ENCODE assay signal across 7 cellular contexts in the genomic region with DNA sequence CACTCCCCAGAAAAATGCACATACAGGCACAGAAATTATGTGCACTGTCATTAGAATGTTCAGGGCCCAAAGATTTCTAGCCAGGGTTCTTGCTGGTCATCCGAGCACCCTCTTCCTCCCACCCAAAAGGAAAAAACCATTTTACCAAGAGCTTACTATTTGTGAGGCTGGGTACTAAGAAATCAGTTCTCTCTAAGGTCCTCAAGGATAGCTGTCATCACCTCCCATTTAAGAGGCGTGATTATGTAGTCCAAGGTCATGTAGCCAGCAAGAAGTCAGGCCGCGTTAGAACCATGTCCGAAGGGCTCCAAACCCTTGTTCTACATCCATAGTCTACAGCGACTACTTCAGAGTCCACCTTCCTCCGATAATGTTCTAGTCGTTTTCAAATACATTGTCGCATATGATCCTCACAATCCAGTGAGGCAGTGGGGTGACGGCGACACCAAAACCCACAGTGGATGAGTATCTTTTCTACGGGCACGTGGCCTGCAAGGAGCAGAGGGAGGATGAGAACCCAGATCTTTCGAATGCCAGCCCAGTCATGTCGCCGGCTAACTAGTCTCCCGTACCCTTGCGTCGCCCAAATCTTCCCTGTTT. TPM values are rescaled to one million over a fixed set of nuclear protein-coding genes. Genes with fewer than 3 reads are reported as not detected.
A peak's percentile ranks its signal among the peaks of the same experiment; 100 is the strongest.
DNase-seq lines count a peak whose midpoint lies in the region; ATAC-seq and TF ChIP-seq lines count a peak whose summit lies in the region.

No MANE protein-coding gene starts in this region.

- no peak for TF ChIP-seq CTCF in Loucy (conservative IDR thresholded peaks at IDR 0.05; ENCODE audit: low read length)
- no peak for TF ChIP-seq CTCF in glutamatergic neuron (IDR thresholded peaks at IDR 0.05; ENCODE audit: partially characterized antibody, unreplicated experiment)
- TF ChIP-seq CTCF in prostate gland (IDR thresholded peaks at IDR 0.05) = no peak

- H3K9ac ChIP-seq in Loucy (ENCODE audit: low read depth, low read length, poor library complexity, severe bottlenecking) = peak overlapping the region; percentile 94

- H3K9me3 ChIP-seq in Loucy (ENCODE audit: insufficient read depth, low read depth, low read length) = no peaks in the 10 kb centered on the region
- no peaks in the 10 kb centered on the region for H3K9me3 ChIP-seq in prostate gland

- peaks cover 6% of the 10 kb centered on the region for H3K27me3 Mint-ChIP-seq in glutamatergic neuron (ENCODE audit: unreplicated experiment)

- H3K27me3 ChIP-seq in H7 (ENCODE audit: control insufficient read depth, insufficient read depth, low read length) (no peaks in the 10 kb centered on the region), Loucy (ENCODE audit: insufficient read depth, low read length, poor library complexity, severe bottlenecking) (no peaks in the 10 kb centered on the region), prostate gland (replicated peaks; ENCODE audit: insufficient read depth) (no peaks in the 10 kb centered on the region)

- no peak for TF ChIP-seq POLR2A in prostate gland (IDR thresholded peaks at IDR 0.05)

- peaks cover 54% of the 10 kb centered on the region for H3K79me2 ChIP-seq in Loucy (ENCODE audit: insufficient read depth, low read length)

- intact Hi-C loops in prostate gland (cut with DNase I) = loop anchor here (5.0 kb wide), 2 partner anchors 154 to 209 kb away; a partner anchor contains a TSS

- H3K4me1 ChIP-seq in Loucy (ENCODE audit: insufficient read depth, low read length, poor library complexity, severe bottlenecking) (peaks cover 31% of the 10 kb centered on the region), prostate gland (replicated peaks) (no peaks in the 10 kb centered on the region)

- no peaks in the 10 kb centered on the region for H3K9me2 ChIP-seq in Loucy (replicated peaks; ENCODE audit: low read depth, low read length)

- peaks cover 9% of the 10 kb centered on the region for H3K9me3 Mint-ChIP-seq in glutamatergic neuron (ENCODE audit: unreplicated experiment)

- H3K4me3 ChIP-seq in H7 (ENCODE audit: insufficient read depth, low read depth, low read length) (peak overlapping the region; percentile 96), Loucy (ENCODE audit: low read length, poor library complexity, severe bottlenecking) (peak overlapping the region; percentile 96), prostate gland (peak overlapping the region; percentile 61 to 65)

- no peaks in the 10 kb centered on the region for H3F3A ChIP-seq in Loucy (ENCODE audit: low read depth)

- H3K36me3 ChIP-seq in H7 (replicated peaks; ENCODE audit: control insufficient read depth, insufficient read depth, low read length) (peaks cover 25% of the 10 kb centered on the region), Loucy (ENCODE audit: insufficient read depth, low read length) (peaks cover 36% of the 10 kb centered on the region), prostate gland (peaks cover 0 to 11% of the 10 kb centered on the region in 2 donors)

- H2AFZ ChIP-seq in Loucy (ENCODE audit: low read length) = peak overlapping the region; percentile 69

- peak overlapping the region; percentile 64 to 78 for H3K27ac ChIP-seq in prostate gland

- peak overlapping the region; percentile 78 for H3K4me2 ChIP-seq in Loucy (ENCODE audit: low read depth, low read length, poor library complexity, severe bottlenecking)

- peak; percentile 50 for ATAC-seq in GM18498 (IDR thresholded peaks at IDR 0.05; ENCODE audit: unreplicated experiment)

- DNase-seq in H7 = no peak
- DNase-seq in activated T-cell treated with anti-CD3 and anti-CD28 coated beads, Interleukin-2, amount 50 U/mL, for 48 hours = peak; percentile 68 to 70
- peak; percentile 17 for DNase-seq in glutamatergic neuron
- peak; percentile 6 for DNase-seq in prostate gland (ENCODE audit: low spot score)
- DNase-seq in SHP77 treated with DMSO at 0.1 percent for 48 hours (lab: John Stamatoyannopoulos, UW) = no peak

- peak overlapping the region; percentile 98 for H3K27ac Mint-ChIP-seq in glutamatergic neuron (ENCODE audit: unreplicated experiment)

- 5% methylated on average over 19 of the region's 19 CpGs for WGBS in prostate gland

- H3K4me3 Mint-ChIP-seq in glutamatergic neuron (ENCODE audit: unreplicated experiment) = peak overlapping the region; percentile 99

- H3K4me1 Mint-ChIP-seq in glutamatergic neuron (ENCODE audit: low read depth, unreplicated experiment) = peaks cover 17% of the 10 kb centered on the region

- H4K20me1 ChIP-seq in Loucy (ENCODE audit: insufficient read depth, low read length, poor library complexity, severe bottlenecking) = peaks cover 17% of the 10 kb centered on the region

- no peaks in the 10 kb centered on the region for H3K36me3 Mint-ChIP-seq in glutamatergic neuron (ENCODE audit: unreplicated experiment)

RNA-seq across cellular contexts. Expression of a gene that starts 0.6 kb away (rescaled TPM):
- 86.5 and 125 TPM in 2 replicates for total RNA-seq in H7 (2014; rRNA removed; shearing (Covaris generic))
- total RNA-seq in glutamatergic neuron (ENCODE audit: unreplicated experiment) = 88.9 TPM
- 10 to 100 TPM; 43.1 to 49.5 TPM for total RNA-seq in prostate gland

RNA-seq across cellular contexts. Expression of a gene that starts 0.8 kb away (rescaled TPM):
- total RNA-seq in H7 (2014; rRNA removed; shearing (Covaris generic)) = 194 and 218 TPM in 2 replicates
- 19.7 TPM for total RNA-seq in glutamatergic neuron (ENCODE audit: unreplicated experiment)
- 100 to 1,000 TPM in 1 of 2 donors, 10 to 100 TPM in 1; 91.6 to 107 TPM for total RNA-seq in prostate gland

RNA-seq across cellular contexts. Expression of a gene that starts 11.8 kb away (rescaled TPM):
- 15.8 and 20.0 TPM in 2 replicates for total RNA-seq in H7 (2014; rRNA removed; shearing (Covaris generic))
- 22.3 TPM for total RNA-seq in glutamatergic neuron (ENCODE audit: unreplicated experiment)
- total RNA-seq in prostate gland = 10 to 100 TPM; 11.8 to 16.8 TPM

RNA-seq across cellular contexts. Expression of a gene that starts 12.1 kb away (rescaled TPM):
- total RNA-seq in H7 (2014; rRNA removed; shearing (Covaris generic)) = 0.37 and 1.0 TPM in 2 replicates
- 1.4 TPM for total RNA-seq in glutamatergic neuron (ENCODE audit: unreplicated experiment)
- total RNA-seq in prostate gland = 10 to 100 TPM in 1 of 2 donors, 1 to 10 TPM in 1; 1.1 to 13.7 TPM

Comparison
In these comparisons a context has a peak if more than half of its experiments do, and no peak if none do; other contexts are left out.
1. DNase-seq: peak in activated T-cell treated with anti-CD3 and anti-CD28 coated beads, Interleukin-2, amount 50 U/mL, for 48 hours (2 of 2), glutamatergic neuron (single experiment) and prostate gland (single experiment); none in H7 (single experiment) and SHP77 treated with DMSO at 0.1 percent for 48 hours (single experiment).
2. Peak in every context shown above with its lines, with median percentiles within 50 percentile points of each other: H3K4me3 ChIP-seq.